Comparison of ENCODE assay signal across 7 cellular contexts in the genomic region with DNA sequence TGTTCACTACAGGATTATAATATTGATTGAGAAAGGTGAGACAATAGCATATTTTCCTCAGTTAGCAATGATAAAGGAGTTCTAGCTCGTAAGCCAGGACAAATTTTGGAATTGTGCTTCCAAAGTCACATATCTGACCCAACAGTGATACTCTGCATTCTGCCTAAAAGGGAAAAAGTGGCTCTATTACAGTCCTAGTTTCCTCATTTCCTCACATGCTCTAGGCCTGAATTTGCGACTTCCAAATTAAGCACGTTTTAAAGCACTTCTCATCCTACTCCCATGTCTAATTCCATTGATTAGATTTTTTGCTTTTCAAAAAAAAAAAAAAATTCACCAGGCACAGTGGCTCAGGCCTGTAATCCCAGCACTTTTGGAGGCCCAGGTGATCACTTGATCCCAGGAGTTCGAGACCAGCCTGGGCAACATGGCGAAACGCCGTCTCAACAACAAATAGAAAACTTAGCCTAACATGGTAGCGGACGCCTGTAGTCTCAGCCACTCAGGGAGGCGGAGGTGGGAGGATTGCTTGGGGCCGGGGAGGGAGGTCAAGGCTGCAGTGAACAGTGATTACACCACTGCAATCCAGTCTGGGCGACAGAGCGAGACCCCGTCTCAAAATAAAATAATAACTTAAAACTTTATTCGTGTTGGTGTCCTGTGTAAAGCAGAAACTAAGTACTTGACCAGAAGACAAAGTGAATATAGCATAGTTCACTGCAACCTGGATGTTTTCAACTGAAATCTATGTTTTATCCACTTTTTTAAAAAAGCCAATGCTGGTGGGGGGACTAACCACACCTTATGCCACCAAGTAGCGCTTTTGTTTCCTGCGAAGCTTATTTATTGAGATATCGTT. TPM values are rescaled to one million over a fixed set of nuclear protein-coding genes. Genes with fewer than 3 reads are reported as not detected.
DNase-seq lines count a peak whose midpoint lies in the region; ATAC-seq and TF ChIP-seq lines count a peak whose summit lies in the region.

No MANE protein-coding gene starts in this region.

- 0 out of 2 replicates have a peak, but pooled peaks cover 4% of the 10 kb centered on the region for H3K4me1 ChIP-seq in MM.1S (ENCODE audit: low read length)

- peak overlapping the region; percentile 95 for H3K27ac Mint-ChIP-seq in central memory CD8-positive, alpha-beta T cell (ENCODE audit: low read depth)
- peak overlapping the region; percentile 98 to 100 (median 99) for H3K27ac Mint-ChIP-seq in naive B cell

- H3F3A ChIP-seq in MM.1S (ENCODE audit: insufficient read depth, low read length): peaks cover 21% of the 10 kb centered on the region

- no peaks in the 10 kb centered on the region for H3K9me3 ChIP-seq in MM.1S (replicated peaks; ENCODE audit: insufficient read depth, low read length)

- no peaks in the 10 kb centered on the region for H3K36me3 ChIP-seq in MM.1S (replicated peaks; ENCODE audit: insufficient read depth, low read length)

- no peaks in the 10 kb centered on the region for H3K27me3 Mint-ChIP-seq in central memory CD8-positive, alpha-beta T cell
- no peaks in the 10 kb centered on the region for H3K27me3 Mint-ChIP-seq in naive B cell

- ATAC-seq in central memory CD8-positive, alpha-beta T cell (replicated peaks; ENCODE audit: extremely low read depth, poor library complexity, severe bottlenecking): no peak
- no peak for ATAC-seq in naive B cell (ENCODE audit: low read depth in 2 of 2)
- no peak for ATAC-seq in HG02623 (IDR thresholded peaks at IDR 0.05; ENCODE audit: unreplicated experiment)

- H3K4me3 ChIP-seq in MM.1S (ENCODE audit: low read length): peak overlapping the region; percentile 91

- peak; percentile 53 for DNase-seq in GF-D8 (lab: John Stamatoyannopoulos, UW)
- no peak for DNase-seq in MM.1S
- DNase-seq in central memory CD8-positive, alpha-beta T cell (ENCODE audit: low spot score in 2 of 2): no peak
- DNase-seq in naive B cell: no peak
- DNase-seq in NCI-H187 (lab: John Stamatoyannopoulos, UW): no peak
- no peak for DNase-seq in NK-92 treated with Interleukin-12 subunit alpha and Interleukin-12 subunit beta, amount 100 ng/mL, for 24 hours (lab: John Stamatoyannopoulos, UW)

- TF ChIP-seq CTCF in MM.1S (IDR thresholded peaks at IDR 0.05; ENCODE audit: low read length): no peak

- peak overlapping the region; percentile 93 for H3K9ac ChIP-seq in MM.1S (ENCODE audit: low read length)

- peak overlapping the region; percentile 86 for H3K4me3 Mint-ChIP-seq in central memory CD8-positive, alpha-beta T cell
- peak overlapping the region; percentile 89 to 100 (median 96) for H3K4me3 Mint-ChIP-seq in naive B cell

- peak overlapping the region; percentile 92 for H2AFZ ChIP-seq in MM.1S (ENCODE audit: low read length)

- H3K4me2 ChIP-seq in MM.1S (ENCODE audit: low read depth, low read length): peak overlapping the region; percentile 60

- peaks cover 55% of the 10 kb centered on the region for H3K79me2 ChIP-seq in MM.1S (ENCODE audit: low read length)

- H3K27ac ChIP-seq in MM.1S (ENCODE audit: low read length): peak overlapping the region; percentile 97; the same call in 1 of the 2 replicates

- 0 out of 2 replicates have a peak, but pooled peaks cover 3% of the 10 kb centered on the region for H4K20me1 ChIP-seq in MM.1S (ENCODE audit: insufficient read depth, low read length)

- no peaks in the 10 kb centered on the region for H3K27me3 ChIP-seq in MM.1S (replicated peaks; ENCODE audit: insufficient read depth, low read length)

- H3K36me3 Mint-ChIP-seq in central memory CD8-positive, alpha-beta T cell (ENCODE audit: insufficient read depth): peaks cover 18% of the 10 kb centered on the region
- H3K36me3 Mint-ChIP-seq in naive B cell: no peaks in the 10 kb centered on the region

- H3K4me1 Mint-ChIP-seq in central memory CD8-positive, alpha-beta T cell: peaks cover 25% of the 10 kb centered on the region
- H3K4me1 Mint-ChIP-seq in naive B cell: peaks cover 27 to 56% (median 45%) of the 10 kb centered on the region in 3 donors

- H3K9me2 ChIP-seq in MM.1S (replicated peaks; ENCODE audit: insufficient read depth, low read length): no peaks in the 10 kb centered on the region

- H3K9me3 Mint-ChIP-seq in central memory CD8-positive, alpha-beta T cell: no peaks in the 10 kb centered on the region
- no peaks in the 10 kb centered on the region for H3K9me3 Mint-ChIP-seq in naive B cell

RNA-seq across cellular contexts. Expression of gene ESCO1, which starts 1.5 kb away (rescaled TPM):
- polyA plus RNA-seq in naive B cell (ENCODE audit: low read depth in 6 of 6): 10 to 100 TPM in 2 of 6 donors, 1 to 10 TPM in 4; 2.8 to 13.5 (median 9.6) TPM

RNA-seq across cellular contexts. Expression of gene SNRPD1, which starts 13.2 kb away (rescaled TPM):
- polyA plus RNA-seq in naive B cell (ENCODE audit: low read depth in 6 of 6): 10 to 100 TPM; 46.7 to 95.9 (median 88.3) TPM
